11 cellular contexts compared by ENCODE assay signal in genomic region chr11:47924184-47924671, GRCh38. TPM values are rescaled to one million over a fixed set of nuclear protein-coding genes. Genes with fewer than 3 reads are reported as not detected.
A peak's percentile ranks its signal among the peaks of the same experiment; 100 is the strongest.
DNase-seq lines count a peak whose midpoint lies in the region; ATAC-seq and TF ChIP-seq lines count a peak whose summit lies in the region.
"Had no signal": no experiment of that assay in that cellular context is flagged by ENCODE, and none has a peak within 500 bp of the region (broad histone marks: within the 10 kb centered on the region; RNA-seq: fewer than 3 reads in every experiment).

No MANE protein-coding gene starts in this region.

- peaks cover 36% of the 10 kb centered on the region for H3K4me1 Mint-ChIP-seq in stimulated activated effector memory CD8-positive, alpha-beta T cell treated with anti-CD3 and anti-CD28 coated beads, Interleukin-12 subunit alpha, Interleukin-12 subunit beta, amount 100 ng/mL, for 72 hours

- no peaks in the 10 kb centered on the region for H3K27me3 ChIP-seq in PC-9 (ENCODE audit: insufficient read depth, low read depth)
- H3K27me3 ChIP-seq: BLaER1 had no signal

- CTCF ChIA-PET in PC-9 (lab: Charles Lee) (interaction anchor here (0.5 to 1.2 kb wide), 5 partner anchors 10 to 96 kb away, joined by 3 to 6 read pairs (median 3); no protein-coding TSS in a partner anchor), HEK293T (lab: Yijun Ruan, JAX) (interaction anchor here (1.3 kb wide), 1 partner anchor 10 kb away, joined by 4 read pairs; no protein-coding TSS in a partner anchor)

- peak; percentile 32 to 38 for ATAC-seq in activated CD4-positive, CD25-positive, alpha-beta regulatory T cell treated with anti-CD3 and anti-CD28 coated beads, Interleukin-2, amount 50 U/mL, for 24 hours
- ATAC-seq in stimulated activated effector memory CD8-positive, alpha-beta T cell treated with anti-CD3 and anti-CD28 coated beads, Interleukin-12 subunit alpha, Interleukin-12 subunit beta, amount 100 ng/mL, for 72 hours = peak; percentile 62
- ATAC-seq in GM19467 (IDR thresholded peaks at IDR 0.05; ENCODE audit: unreplicated experiment) = no peak
- no peak for ATAC-seq in GM21737 (IDR thresholded peaks at IDR 0.05; ENCODE audit: unreplicated experiment)

- peaks cover 28% of the 10 kb centered on the region for H3K4me1 ChIP-seq in PC-9 (replicated peaks; ENCODE audit: insufficient read depth)

- no peak overlapping the region for H3K4me3 Mint-ChIP-seq in stimulated activated effector memory CD8-positive, alpha-beta T cell treated with anti-CD3 and anti-CD28 coated beads, Interleukin-12 subunit alpha, Interleukin-12 subunit beta, amount 100 ng/mL, for 72 hours

- no peaks in the 10 kb centered on the region for H3K36me3 Mint-ChIP-seq in stimulated activated effector memory CD8-positive, alpha-beta T cell treated with anti-CD3 and anti-CD28 coated beads, Interleukin-12 subunit alpha, Interleukin-12 subunit beta, amount 100 ng/mL, for 72 hours

- H3K9me2 ChIP-seq in PC-9 (ENCODE audit: insufficient read depth) = no peaks in the 10 kb centered on the region

- DNase-seq in activated CD4-positive, CD25-positive, alpha-beta regulatory T cell (lab: John Stamatoyannopoulos, UW) = no peak
- peak; percentile 93 to 100 for DNase-seq in PC-9
- DNase-seq in fibroblast of the aortic adventitia (ENCODE audit: low read depth) = peak; percentile 70
- no peak for DNase-seq in stimulated activated effector memory CD8-positive, alpha-beta T cell treated with anti-CD3 and anti-CD28 coated beads, Interleukin-12 subunit alpha, Interleukin-12 subunit beta, amount 100 ng/mL, for 72 hours (ENCODE audit: low spot score in 2 of 2)
- no peak for DNase-seq in HEK293T (ENCODE audit: extremely low spot score)
- DNase-seq: occipital lobe had no signal

- POLR2A ChIA-PET in PC-9 (lab: Charles Lee; ENCODE audit: unreplicated experiment) (interaction anchor here (0.6 to 1.0 kb wide), 4 partner anchors 50 to 77 kb away, joined by 3 to 32 read pairs (median 4); partner anchors contain the start of gene PTPRJ), HEK293T (lab: Yijun Ruan, JAX) (no interaction called here)

- H3K27ac Mint-ChIP-seq in stimulated activated effector memory CD8-positive, alpha-beta T cell treated with anti-CD3 and anti-CD28 coated beads, Interleukin-12 subunit alpha, Interleukin-12 subunit beta, amount 100 ng/mL, for 72 hours = peak overlapping the region; percentile 70

- peak overlapping the region; percentile 33; the same call in 1 of the 2 replicates for H3K4me2 ChIP-seq in PC-9
- H3K4me2 ChIP-seq: BLaER1 had no signal

- no peaks in the 10 kb centered on the region for H3K9me3 Mint-ChIP-seq in stimulated activated effector memory CD8-positive, alpha-beta T cell treated with anti-CD3 and anti-CD28 coated beads, Interleukin-12 subunit alpha, Interleukin-12 subunit beta, amount 100 ng/mL, for 72 hours

- H3K79me2 ChIP-seq in PC-9 (ENCODE audit: low read depth) = no peaks in the 10 kb centered on the region

- no peak overlapping the region for H3K4me3 ChIP-seq in PC-9
- H3K4me3 ChIP-seq in fibroblast of the aortic adventitia (ENCODE audit: low read depth, low read length) = no peak overlapping the region
- H3K4me3 ChIP-seq: BLaER1, thoracic aorta had no signal

- H3K36me3 ChIP-seq in PC-9 (ENCODE audit: low read depth) = no peaks in the 10 kb centered on the region
- H3K36me3 ChIP-seq: BLaER1, thoracic aorta had no signal

- H4K20me1 ChIP-seq in PC-9 (ENCODE audit: insufficient read depth) = no peaks in the 10 kb centered on the region
- H4K20me1 ChIP-seq: BLaER1 had no signal

- H3K9me3 ChIP-seq in PC-9 (ENCODE audit: insufficient read depth, low read depth) = no peaks in the 10 kb centered on the region
- H3K9me3 ChIP-seq: BLaER1, thoracic aorta had no signal

- no TSS peak for BruUV-seq in PC-9 (replicated peaks; lab: Mats Ljungman, UMichigan)

- H3F3A ChIP-seq in PC-9 (ENCODE audit: insufficient read depth, low read depth) = peaks cover 25% of the 10 kb centered on the region

- no peak overlapping the region for H2AFZ ChIP-seq in PC-9

- intact Hi-C loops in PC-9 (cut with micrococcal nuclease; ENCODE audit: unreplicated experiment) = loop anchor here (1.0 to 5.0 kb wide), 7 partner anchors 19 to 657 kb away; partner anchors contain the start of gene FNBP4

- peak overlapping the region; percentile 74 for H3K27ac ChIP-seq in PC-9
- H3K27ac ChIP-seq: BLaER1 had no signal

- TF ChIP-seq CTCF in PC-9 (conservative IDR thresholded peaks at IDR 0.05) (no peak), fibroblast of the aortic adventitia (IDR thresholded peaks at IDR 0.05; ENCODE audit: insufficient read depth, low read length) (no peak)

TF ChIP-seq in HEK293T, 16 proteins besides CTCF, POLR2A, EP300 and RAD21:
- no peak for TF ChIP-seq ZNF384 (IDR thresholded peaks at IDR 0.05)
- TF ChIP-seq L3MBTL2 (conservative IDR thresholded peaks at IDR 0.05) = no peak
- no peak for TF ChIP-seq FOXK2 (IDR thresholded peaks at IDR 0.05)
- no peak for TF ChIP-seq ELF4 (IDR thresholded peaks at IDR 0.05)
- TF ChIP-seq ARNT (IDR thresholded peaks at IDR 0.05) = no peak
- no peak for TF ChIP-seq CTBP1 (IDR thresholded peaks at IDR 0.05; ENCODE audit: borderline replicate concordance)
- TF ChIP-seq SP1 (IDR thresholded peaks at IDR 0.05) = no peak
- no peak for TF ChIP-seq FOXA1 (IDR thresholded peaks at IDR 0.05)
- TF ChIP-seq LEF1 (IDR thresholded peaks at IDR 0.05; ENCODE audit: borderline replicate concordance) = no peak
- TF ChIP-seq BHLHE40 (IDR thresholded peaks at IDR 0.05; ENCODE audit: borderline replicate concordance) = no peak

RNA-seq across cellular contexts. Expression of gene PTPRJ, which starts 56.1 kb away (rescaled TPM):
- total RNA-seq in PC-9 (2021) (43.3 and 43.7 TPM in 2 replicates), fibroblast of the aortic adventitia (ENCODE audit: low replicate concordance) (6.6 and 11.0 TPM in 2 replicates)

Comparison
In these comparisons a context has a peak if more than half of its experiments do, and no peak if none do; other contexts are left out.
1. ATAC-seq: peak in activated CD4-positive, CD25-positive, alpha-beta regulatory T cell treated with anti-CD3 and anti-CD28 coated beads, Interleukin-2, amount 50 U/mL, for 24 hours (2 of 2) and stimulated activated effector memory CD8-positive, alpha-beta T cell treated with anti-CD3 and anti-CD28 coated beads, Interleukin-12 subunit alpha, Interleukin-12 subunit beta, amount 100 ng/mL, for 72 hours (single experiment); none in GM19467 (single experiment) and GM21737 (single experiment).
2. DNase-seq: peak in PC-9 (2 of 2) and fibroblast of the aortic adventitia (single experiment); none in activated CD4-positive, CD25-positive, alpha-beta regulatory T cell (0 of 4), stimulated activated effector memory CD8-positive, alpha-beta T cell treated with anti-CD3 and anti-CD28 coated beads, Interleukin-12 subunit alpha, Interleukin-12 subunit beta, amount 100 ng/mL, for 72 hours (0 of 2) and HEK293T (single experiment).